1 cellular context compared by ENCODE assay signal in genomic region chr9:95721132-95721531, GRCh38.
A peak's percentile ranks its signal among the peaks of the same experiment; 100 is the strongest.
TF ChIP-seq lines count a peak whose summit lies in the region.

No MANE protein-coding gene starts in this region.

TF ChIP-seq in HEK293, 187 proteins besides CTCF, POLR2A, EP300 and RAD21 (continued from another document and continues in another):
- TF ChIP-seq ZNF692 (tag by site-specific recombination; IDR thresholded peaks at IDR 0.05) (peak; percentile 72), ZNF354C (tag by site-specific recombination; IDR thresholded peaks at IDR 0.05; ENCODE audit: borderline replicate concordance, low read depth) (no peak), ZNF626 (tag by site-specific recombination; IDR thresholded peaks at IDR 0.05) (0 out of 2 replicates have a peak, but pooled peaks have one; percentile 7), ZNF112 (tag by site-specific recombination; IDR thresholded peaks at IDR 0.05) (no peak), FEZF1 (tag by site-specific recombination; IDR thresholded peaks at IDR 0.05) (peak; percentile 99), WT1 (tag by site-specific recombination; IDR thresholded peaks at IDR 0.05) (peak; percentile 96), ZNF391 (tag by site-specific recombination; IDR thresholded peaks at IDR 0.05; ENCODE audit: borderline replicate concordance, low read depth) (peak; percentile 77; the same call in 1 of the 2 replicates), ZNF513 (tag by site-specific recombination; IDR thresholded peaks at IDR 0.05) (peak; percentile 54), ZBTB11 (tag by site-specific recombination; conservative IDR thresholded peaks at IDR 0.05; ENCODE audit: low read depth) (no peak), ZNF404 (tag by site-specific recombination; IDR thresholded peaks at IDR 0.05) (no peak), ZBTB26 (tag by site-specific recombination; optimal IDR thresholded peaks at IDR 0.05) (no peak), RBAK (tag by site-specific recombination; IDR thresholded peaks at IDR 0.05) (no peak), ZNF561 (tag by site-specific recombination; IDR thresholded peaks at IDR 0.05; ENCODE audit: borderline replicate concordance) (peak; percentile 97), ZNF776 (tag by site-specific recombination; IDR thresholded peaks at IDR 0.05; ENCODE audit: borderline replicate concordance) (no peak), ZNF23 (tag by site-specific recombination; IDR thresholded peaks at IDR 0.05; ENCODE audit: borderline replicate concordance) (no peak), ZNF837 (tag by site-specific recombination; IDR thresholded peaks at IDR 0.05) (no peak), ZNF610 (tag by site-specific recombination; IDR thresholded peaks at IDR 0.05; ENCODE audit: borderline replicate concordance) (peak; percentile 79), IKZF3 (tag by site-specific recombination; IDR thresholded peaks at IDR 0.05) (peak; percentile 95), REPIN1 (tag by site-specific recombination; IDR thresholded peaks at IDR 0.05; ENCODE audit: low read depth) (no peak), PRDM2 (tag by site-specific recombination; IDR thresholded peaks at IDR 0.05; ENCODE audit: borderline replicate concordance) (no peak), ZNF266 (tag by site-specific recombination; IDR thresholded peaks at IDR 0.05; ENCODE audit: low read depth) (no peak), ZNF707 (tag by site-specific recombination; IDR thresholded peaks at IDR 0.05) (no peak), GLIS2 (tag by site-specific recombination; IDR thresholded peaks at IDR 0.05) (no peak), ZNF184 (tag by site-specific recombination; IDR thresholded peaks at IDR 0.05) (peak; percentile 62; the same call in 1 of the 2 replicates), PRDM4 (tag by site-specific recombination; IDR thresholded peaks at IDR 0.05) (peak; percentile 94), ZNF350 (tag by site-specific recombination; IDR thresholded peaks at IDR 0.05) (no peak), YY2 (tag by site-specific recombination; IDR thresholded peaks at IDR 0.05) (0 out of 2 replicates have a peak, but pooled peaks have one; percentile 53), HIC1 (tag by site-specific recombination; IDR thresholded peaks at IDR 0.05) (no peak), ZBTB6 (tag by site-specific recombination; IDR thresholded peaks at IDR 0.05) (peak; percentile 51; the same call in 1 of the 2 replicates), ZNF560 (tag by site-specific recombination; IDR thresholded peaks at IDR 0.05; ENCODE audit: borderline replicate concordance) (no peak), ZNF311 (tag by site-specific recombination; IDR thresholded peaks at IDR 0.05; ENCODE audit: borderline replicate concordance) (no peak), ZNF501 (tag by site-specific recombination; IDR thresholded peaks at IDR 0.05) (no peak), ZNF596 (tag by site-specific recombination; IDR thresholded peaks at IDR 0.05) (0 out of 2 replicates have a peak, but pooled peaks have one; percentile 13), OVOL3 (tag by site-specific recombination; IDR thresholded peaks at IDR 0.05) (peak; percentile 97), MEIS1 (CRISPR knock-in tag; IDR thresholded peaks at IDR 0.05; ENCODE audit: borderline replicate concordance) (no peak), ZBTB7A (tag by site-specific recombination; IDR thresholded peaks at IDR 0.05; ENCODE audit: low read depth) (no peak), ZNF157 (tag by site-specific recombination; IDR thresholded peaks at IDR 0.05) (no peak), KLF10 (tag by site-specific recombination; IDR thresholded peaks at IDR 0.05) (peak; percentile 89), ZNF394 (tag by site-specific recombination; IDR thresholded peaks at IDR 0.05; ENCODE audit: borderline replicate concordance) (no peak), ZFP37 (tag by site-specific recombination; IDR thresholded peaks at IDR 0.05) (no peak), ZNF530 (tag by site-specific recombination; IDR thresholded peaks at IDR 0.05; ENCODE audit: low read depth) (no peak), ZNF670 (tag by site-specific recombination; IDR thresholded peaks at IDR 0.05; ENCODE audit: low read depth) (no peak)
